18 cellular contexts compared by ENCODE assay signal in the genomic region with DNA sequence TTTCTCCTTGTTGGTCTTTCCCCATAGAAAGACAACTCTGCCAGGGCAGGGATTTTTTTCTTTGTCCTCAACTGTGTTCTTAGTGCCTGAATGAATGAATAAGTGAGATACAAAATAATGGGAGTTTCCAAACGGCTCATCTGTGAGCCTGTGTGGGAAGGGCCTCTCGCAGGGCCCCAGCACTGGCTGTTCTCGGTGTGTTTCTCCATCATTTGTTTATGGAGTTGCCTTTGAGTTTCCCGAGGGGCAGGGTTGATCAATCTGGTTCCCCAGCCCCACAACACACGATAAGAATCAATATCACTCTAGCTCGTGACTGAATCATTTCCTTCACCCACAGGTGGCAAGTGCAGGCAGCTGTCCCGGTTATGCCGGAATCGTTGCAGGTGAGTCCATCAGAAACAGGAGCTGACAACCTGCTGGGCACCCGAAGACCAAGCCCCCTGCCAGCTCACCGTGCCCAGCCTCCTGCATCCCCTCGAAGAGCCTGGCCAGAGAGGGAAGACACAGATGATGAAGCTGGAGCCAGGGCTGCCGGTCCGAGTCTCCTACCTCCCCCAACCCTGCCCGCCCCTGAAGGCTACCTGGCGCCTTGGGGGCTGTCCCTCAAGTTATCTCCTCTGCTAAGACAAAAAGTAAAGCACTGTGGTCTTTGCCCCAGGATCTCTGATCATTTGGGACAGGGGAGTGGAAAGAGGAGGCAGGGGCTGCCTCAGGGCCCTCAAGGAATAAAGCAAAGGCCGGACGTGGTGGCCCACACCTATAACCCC. TPM values are rescaled to one million over a fixed set of nuclear protein-coding genes. Genes with fewer than 3 reads are reported as not detected.
DNase-seq lines count a peak whose midpoint lies in the region; ATAC-seq, FAIRE-seq and TF ChIP-seq lines count a peak whose summit lies in the region.
"Had no signal": no experiment of that assay in that cellular context is flagged by ENCODE, and none has a peak within 500 bp of the region (broad histone marks: within the 10 kb centered on the region; RNA-seq: fewer than 3 reads in every experiment).

No MANE protein-coding gene starts in this region.

- no peak overlapping the region for H2BK20ac ChIP-seq in H1 (ENCODE audit: low read length)

- no peak overlapping the region for H3K9ac ChIP-seq in H1 (replicated peaks in 1 of 4; ENCODE audit: extremely low read depth in 1 of 4, low read depth in 3 of 4, low read length in 3 of 4)

- H3K27ac Mint-ChIP-seq in activated CD4-positive, alpha-beta T cell treated with anti-CD3 and anti-CD28 coated beads, Interleukin-2, amount 10 ng/mL, durations not matched to agents 7 days and 5 days: peak overlapping the region; percentile 50
- H3K27ac Mint-ChIP-seq in activated CD8-positive, alpha-beta T cell treated with anti-CD3 and anti-CD28 coated beads for 36 hours: peak overlapping the region; percentile 74
- H3K27ac Mint-ChIP-seq: dendritic cell treated with granulocyte-macrophage colony-stimulating factor and Interleukin-4, amounts not matched to agents 40 ng/mL and 50 ng/mL, for 4 days had no signal

- 91% methylated on average over 17 of the region's 18 CpGs; no CpG with 5 or more reads in 1 of the 2 experiments for WGBS in H1 (ENCODE audit: extremely low coverage in 1 of 2, insufficient coverage in 1 of 2, insufficient read length in 1 of 2, insufficient replicate concordance in 2 of 2, low coverage in 1 of 2, low lambda C conversion rate in 2 of 2, missing lambda C conversion rate in 1 of 2), 2 experiments

- H2BK120ac ChIP-seq in H1 (replicated peaks; ENCODE audit: low read depth, low read length): no peak overlapping the region

- no peak overlapping the region for H2BK15ac ChIP-seq in H1 (ENCODE audit: low read length)

- peaks cover 5 to 31% (median 22%) of the 10 kb centered on the region in 4 experiments; a peak in 7 of 8 replicates for H3K36me3 ChIP-seq in H1 (ENCODE audit: control insufficient read depth in 2 of 4, insufficient read depth in 4 of 4, low read length in 3 of 4)

- no peak overlapping the region for H2AK5ac ChIP-seq in H1 (ENCODE audit: low read depth, low read length)

- H3K4me1 ChIP-seq in H1 (replicated peaks in 1 of 4; ENCODE audit: control insufficient read depth in 3 of 4, insufficient read depth in 4 of 4, low read length in 3 of 4): no peaks in the 10 kb centered on the region
- H3K4me1 ChIP-seq: testis had no signal

- POLR2A ChIA-PET in activated CD4-positive, alpha-beta T cell treated with anti-CD3 and anti-CD28 coated beads, Interleukin-2, amount 10 ng/mL, durations not matched to agents 7 days and 5 days (lab: Charles Lee): no interaction called here
- POLR2A ChIA-PET in activated CD8-positive, alpha-beta T cell treated with anti-CD3 and anti-CD28 coated beads for 36 hours (lab: Charles Lee): interaction anchor here (0.9 to 1.7 kb wide), 5 partner anchors 10 to 101 kb away, joined by 3 to 6 read pairs (median 4); a partner anchor contains a TSS
- POLR2A ChIA-PET in H1 (lab: Charles Lee; ENCODE audit: partially characterized antibody): interaction anchor here (0.8 to 1.9 kb wide), 9 partner anchors 10 to 79 kb away, joined by 3 to 8 read pairs (median 3); no protein-coding TSS in a partner anchor

- no peak overlapping the region for H3K23ac ChIP-seq in H1 (ENCODE audit: insufficient read length)

- H3K4me3 ChIP-seq in H1 (ENCODE audit: extremely low read depth in 1 of 4, insufficient read depth in 2 of 4, low read depth in 3 of 4, low read length in 4 of 4): no peak overlapping the region
- H3K4me3 ChIP-seq: A549, lung, testis had no signal

- H4K91ac ChIP-seq in H1 (replicated peaks; ENCODE audit: insufficient read length, low read length): no peak overlapping the region

- CTCF ChIA-PET in activated CD4-positive, alpha-beta T cell treated with anti-CD3 and anti-CD28 coated beads, Interleukin-2, amount 10 ng/mL, durations not matched to agents 7 days and 5 days (lab: Charles Lee): interaction anchor here (1.0 to 1.6 kb wide), 2 partner anchors 10 to 64 kb away, joined by 4 read pairs; no protein-coding TSS in a partner anchor
- CTCF ChIA-PET in activated CD8-positive, alpha-beta T cell treated with anti-CD3 and anti-CD28 coated beads for 36 hours (lab: Charles Lee): no interaction called here
- CTCF ChIA-PET in H1 (lab: Charles Lee; ENCODE audit: partially characterized antibody): interaction anchor here (1.0 to 3.2 kb wide), 4 partner anchors 10 to 55 kb away, joined by 3 to 16 read pairs (median 4); no protein-coding TSS in a partner anchor

- no peak overlapping the region for H3K4me3 Mint-ChIP-seq in activated CD4-positive, alpha-beta T cell treated with anti-CD3 and anti-CD28 coated beads, Interleukin-2, amount 10 ng/mL, durations not matched to agents 7 days and 5 days
- H3K4me3 Mint-ChIP-seq in activated CD8-positive, alpha-beta T cell treated with anti-CD3 and anti-CD28 coated beads for 36 hours: no peak overlapping the region
- H3K4me3 Mint-ChIP-seq: dendritic cell treated with granulocyte-macrophage colony-stimulating factor and Interleukin-4, amounts not matched to agents 40 ng/mL and 50 ng/mL, for 4 days had no signal

- ATAC-seq in activated CD8-positive, alpha-beta T cell treated with anti-CD3 and anti-CD28 coated beads for 36 hours: no peak
- no peak for ATAC-seq in HG02884 (IDR thresholded peaks at IDR 0.05; ENCODE audit: unreplicated experiment)
- ATAC-seq: HCT116 had no signal

- H2BK12ac ChIP-seq in H1 (ENCODE audit: low read depth, low read length): no peak overlapping the region

- peak overlapping the region; percentile 23; the same call in 1 of the 2 replicates for H4K8ac ChIP-seq in H1 (ENCODE audit: extremely low read depth, insufficient read depth, low read length)

- H2AFZ ChIP-seq in H1 (ENCODE audit: low read length): no peak overlapping the region

- no peak for FAIRE-seq in H1 (lab: Jason Lieb, UNC)
- FAIRE-seq: A549, small intestine had no signal

- H3K4me1 Mint-ChIP-seq in activated CD4-positive, alpha-beta T cell treated with anti-CD3 and anti-CD28 coated beads, Interleukin-2, amount 10 ng/mL, durations not matched to agents 7 days and 5 days: peaks cover 55% of the 10 kb centered on the region
- H3K4me1 Mint-ChIP-seq in activated CD8-positive, alpha-beta T cell treated with anti-CD3 and anti-CD28 coated beads for 36 hours (ENCODE audit: low read depth): peaks cover 42% of the 10 kb centered on the region

- no peak for TF ChIP-seq POLR2A in H1 (IDR thresholded peaks at IDR 0.05; ENCODE audit: control extremely low read depth in 1 of 2, low read depth in 2 of 2, low read length in 2 of 2)

- no peak overlapping the region for H3K56ac ChIP-seq in H1 (replicated peaks; ENCODE audit: insufficient read length, low read depth, low read length)

- no peaks in the 10 kb centered on the region for H3K27me3 ChIP-seq in H1 (replicated peaks in 1 of 4; ENCODE audit: control insufficient read depth in 3 of 4, extremely low read depth in 1 of 4, insufficient read depth in 3 of 4, low read length in 3 of 4)
- H3K27me3 ChIP-seq: testis had no signal

- peaks cover 28% of the 10 kb centered on the region for H3K9me3 Mint-ChIP-seq in activated CD4-positive, alpha-beta T cell treated with anti-CD3 and anti-CD28 coated beads, Interleukin-2, amount 10 ng/mL, durations not matched to agents 7 days and 5 days
- peaks cover 23% of the 10 kb centered on the region for H3K9me3 Mint-ChIP-seq in activated CD8-positive, alpha-beta T cell treated with anti-CD3 and anti-CD28 coated beads for 36 hours

- no peaks in the 10 kb centered on the region for H3K23me2 ChIP-seq in H1 (ENCODE audit: low read depth, low read length)

- no peaks in the 10 kb centered on the region for H3K27me3 Mint-ChIP-seq in activated CD4-positive, alpha-beta T cell treated with anti-CD3 and anti-CD28 coated beads, Interleukin-2, amount 10 ng/mL, durations not matched to agents 7 days and 5 days
- H3K27me3 Mint-ChIP-seq in activated CD8-positive, alpha-beta T cell treated with anti-CD3 and anti-CD28 coated beads for 36 hours: no peaks in the 10 kb centered on the region
- H3K27me3 Mint-ChIP-seq: dendritic cell treated with granulocyte-macrophage colony-stimulating factor and Interleukin-4, amounts not matched to agents 40 ng/mL and 50 ng/mL, for 4 days had no signal

- no peak overlapping the region for H3K27ac ChIP-seq in H1 (ENCODE audit: low read depth, low read length)
- H3K27ac ChIP-seq: A549, testis had no signal

- DNase-seq in activated CD4-positive, alpha-beta T cell treated with anti-CD3 and anti-CD28 coated beads, Interleukin-2, amount 10 ng/mL, durations not matched to agents 7 days and 5 days: no peak
- no peak for DNase-seq in activated CD4-positive, alpha-beta T cell treated with anti-CD3 and anti-CD28 coated beads for 48 hours
- no peak for DNase-seq in activated CD8-positive, alpha-beta T cell treated with anti-CD3 and anti-CD28 coated beads for 36 hours
- DNase-seq in H1 (ENCODE audit: low read depth in 1 of 2, low spot score in 2 of 2) (no peak), anterior cingulate cortex (lab: John Stamatoyannopoulos, UW) (no peak), SW480 (ENCODE audit: low spot score) (no peak)
- DNase-seq in stimulated activated CD8-positive, alpha-beta memory T cell treated with anti-CD3 and anti-CD28 coated beads, Interleukin-4, amount 100 ng/mL, for 48 hours: peak; percentile 21
- DNase-seq: NCI-H1930, NCI-H82, nucleus accumbens, small intestine, testis had no signal

- H3K4ac ChIP-seq in H1 (replicated peaks; ENCODE audit: insufficient read length, low read depth, low read length): no peak overlapping the region

- intact Hi-C loops in activated CD8-positive, alpha-beta T cell treated with anti-CD3 and anti-CD28 coated beads for 36 hours (cut with micrococcal nuclease): no loop called here

- no peaks in the 10 kb centered on the region for H3K79me2 ChIP-seq in H1 (ENCODE audit: control insufficient read depth in 1 of 2, insufficient read depth in 2 of 2, low read length in 2 of 2)

- H3K9me3 ChIP-seq in H1 (ENCODE audit: insufficient read depth in 2 of 2, low read depth in 1 of 2, low read length in 1 of 2): 0 out of 4 replicates have a peak, but pooled peaks cover 0 to 2% of the 10 kb centered on the region in 2 experiments
- H3K9me3 ChIP-seq: testis had no signal

- H3K4me2 ChIP-seq in H1 (ENCODE audit: insufficient read depth in 1 of 2, low read depth in 2 of 2, low read length in 2 of 2): no peak overlapping the region
- H3K4me2 ChIP-seq: A549 had no signal

- no peak overlapping the region for H3K14ac ChIP-seq in H1 (ENCODE audit: insufficient read length)

- H3K79me1 ChIP-seq in H1 (ENCODE audit: low read depth, low read length): no peaks in the 10 kb centered on the region; the same call in 1 of the 2 replicates

- no peak overlapping the region for H3K18ac ChIP-seq in H1 (ENCODE audit: extremely low read depth, low read length)

- no peak for TF ChIP-seq EP300 in H1 (IDR thresholded peaks at IDR 0.05; ENCODE audit: borderline replicate concordance in 1 of 2, low read depth in 2 of 2, low read length in 2 of 2)

- TF ChIP-seq CTCF in activated CD8-positive, alpha-beta T cell treated with anti-CD3 and anti-CD28 coated beads for 36 hours (IDR thresholded peaks at IDR 0.05): no peak
- TF ChIP-seq CTCF in H1 (IDR thresholded peaks at IDR 0.05; ENCODE audit: control extremely low read depth in 1 of 3, insufficient read depth in 1 of 3, low read depth in 1 of 3, low read length in 3 of 3): no peak

- no peaks in the 10 kb centered on the region for H4K20me1 ChIP-seq in H1 (replicated peaks in 1 of 2; ENCODE audit: control insufficient read depth in 1 of 2, insufficient read depth in 2 of 2, low read length in 2 of 2)

- H4K5ac ChIP-seq in H1 (ENCODE audit: insufficient read length, low read depth, low read length): no peak overlapping the region

- H3K36me3 Mint-ChIP-seq in activated CD4-positive, alpha-beta T cell treated with anti-CD3 and anti-CD28 coated beads, Interleukin-2, amount 10 ng/mL, durations not matched to agents 7 days and 5 days (ENCODE audit: low read depth): peaks cover 88% of the 10 kb centered on the region
- peaks cover 76% of the 10 kb centered on the region for H3K36me3 Mint-ChIP-seq in activated CD8-positive, alpha-beta T cell treated with anti-CD3 and anti-CD28 coated beads for 36 hours (ENCODE audit: low read depth)

- TF ChIP-seq RAD21 in H1 (IDR thresholded peaks at IDR 0.05 in 1 of 2, conservative IDR thresholded peaks at IDR 0.05 in 1 of 2; ENCODE audit: low read depth in 2 of 2, low read length in 2 of 2): no peak

- no peak overlapping the region for H2BK5ac ChIP-seq in H1 (ENCODE audit: low read depth, low read length)

RNA-seq across cellular contexts. Expression of a gene that starts 14.9 kb away (rescaled TPM):
- 100 to 1,000 TPM; 455 to 524 TPM for total RNA-seq in activated CD4-positive, alpha-beta T cell treated with anti-CD3 and anti-CD28 coated beads, Interleukin-2, amount 10 ng/mL, durations not matched to agents 7 days and 5 days
- 100 to 1,000 TPM; 225 to 241 TPM for total RNA-seq in activated CD8-positive, alpha-beta T cell treated with anti-CD3 and anti-CD28 coated beads for 36 hours
- total RNA-seq in H1 (2021; fragmentation: NEBNext Ultra II Directional; extraction: Animal tissue kit (Norgen Biotek cat#: 25700)): 99.0 and 104 TPM in 2 replicates
- polyA plus RNA-seq in H1 (2011; rRNA removed): 167 and 191 TPM in 2 replicates
- polyA plus RNA-seq in H1 (2011; cell fraction: cytosol; rRNA removed): 117 TPM
- polyA plus RNA-seq in H1 (2011; cell fraction: nucleus; rRNA removed): 131 TPM
- 113 to 185 TPM (median 177 TPM) in 4 replicates for polyA plus RNA-seq in H1 (2012, experiment 1 of 2)
- polyA plus RNA-seq in H1 (2012, experiment 2 of 2): 175 TPM
- polyA plus RNA-seq in H1 (2013, experiment 1 of 2): 277 TPM
- polyA plus RNA-seq in H1 (2013, experiment 2 of 2): 347 TPM
- 89.3 and 107 TPM in 2 replicates for polyA minus RNA-seq in H1 (2011; rRNA and poly(A)+ RNA removed)
- 89.5 TPM for polyA minus RNA-seq in H1 (2011; cell fraction: cytosol; rRNA and poly(A)+ RNA removed)
- polyA minus RNA-seq in H1 (2011; cell fraction: nucleus; rRNA and poly(A)+ RNA removed): 51.4 TPM

RNA-seq across cellular contexts. Expression of a gene that starts 26.4 kb away (rescaled TPM):
- 1 to 10 TPM; 4.5 to 5.0 TPM for total RNA-seq in activated CD4-positive, alpha-beta T cell treated with anti-CD3 and anti-CD28 coated beads, Interleukin-2, amount 10 ng/mL, durations not matched to agents 7 days and 5 days
- under 1 TPM in 1 of 2 experiments, not detected in 1; 0.38 TPM for total RNA-seq in activated CD8-positive, alpha-beta T cell treated with anti-CD3 and anti-CD28 coated beads for 36 hours
- 14.3 and 15.4 TPM in 2 replicates for total RNA-seq in H1 (2021; fragmentation: NEBNext Ultra II Directional; extraction: Animal tissue kit (Norgen Biotek cat#: 25700))
- 12.1 and 17.5 TPM in 2 replicates for polyA plus RNA-seq in H1 (2011; rRNA removed)
- 9.0 TPM for polyA plus RNA-seq in H1 (2011; cell fraction: cytosol; rRNA removed)
- 18.6 TPM for polyA plus RNA-seq in H1 (2011; cell fraction: nucleus; rRNA removed)
- polyA plus RNA-seq in H1 (2012, experiment 1 of 2): 20.2 to 24.4 TPM (median 21.9 TPM) in 4 replicates
- 20.8 TPM for polyA plus RNA-seq in H1 (2012, experiment 2 of 2)
- 22.7 TPM for polyA plus RNA-seq in H1 (2013, experiment 1 of 2)
- 23.8 TPM for polyA plus RNA-seq in H1 (2013, experiment 2 of 2)
- 2.2 and 3.6 TPM in 2 replicates for polyA minus RNA-seq in H1 (2011; rRNA and poly(A)+ RNA removed)
- polyA minus RNA-seq in H1 (2011; cell fraction: cytosol; rRNA and poly(A)+ RNA removed): 1.5 TPM
- polyA minus RNA-seq in H1 (2011; cell fraction: nucleus; rRNA and poly(A)+ RNA removed): 3.2 TPM
- total RNA-seq: lung had no signal
- polyA plus RNA-seq: A549 had no signal

RNA-seq across cellular contexts. Expression of a gene that starts 30.8 kb away (rescaled TPM):
- 1 to 10 TPM; 1.0 to 1.8 TPM for total RNA-seq in activated CD4-positive, alpha-beta T cell treated with anti-CD3 and anti-CD28 coated beads, Interleukin-2, amount 10 ng/mL, durations not matched to agents 7 days and 5 days
- total RNA-seq in activated CD8-positive, alpha-beta T cell treated with anti-CD3 and anti-CD28 coated beads for 36 hours: 1 to 10 TPM in 1 of 2 experiments, not detected in 1; 1.9 TPM
- total RNA-seq in H1 (2021; fragmentation: NEBNext Ultra II Directional; extraction: Animal tissue kit (Norgen Biotek cat#: 25700)): 8.1 and 10.3 TPM in 2 replicates
- 1.6 and 3.3 TPM in 2 replicates for polyA plus RNA-seq in H1 (2011; rRNA removed)
- polyA plus RNA-seq in H1 (2011; cell fraction: cytosol; rRNA removed): 2.7 TPM
- polyA plus RNA-seq in H1 (2011; cell fraction: nucleus; rRNA removed): 6.7 TPM
- polyA plus RNA-seq in H1 (2012, experiment 1 of 2): 7.4 to 19.9 TPM (median 15.6 TPM) in 4 replicates
- 4.1 TPM for polyA plus RNA-seq in H1 (2012, experiment 2 of 2)
- polyA plus RNA-seq in H1 (2013, experiment 1 of 2): 10.4 TPM
- polyA plus RNA-seq in H1 (2013, experiment 2 of 2): 10.3 TPM
- polyA minus RNA-seq in H1 (2011; rRNA and poly(A)+ RNA removed): 0.49 and 0.69 TPM in 2 replicates
- 2.1 TPM for polyA minus RNA-seq in H1 (2011; cell fraction: cytosol; rRNA and poly(A)+ RNA removed)
- 4.1 TPM for polyA minus RNA-seq in H1 (2011; cell fraction: nucleus; rRNA and poly(A)+ RNA removed)
- polyA plus RNA-seq: A549 had no signal

RNA-seq across cellular contexts. Expression of a gene that starts 34.6 kb away (rescaled TPM):
- under 1 TPM; 0.37 to 0.40 TPM for total RNA-seq in activated CD4-positive, alpha-beta T cell treated with anti-CD3 and anti-CD28 coated beads, Interleukin-2, amount 10 ng/mL, durations not matched to agents 7 days and 5 days
- total RNA-seq in activated CD8-positive, alpha-beta T cell treated with anti-CD3 and anti-CD28 coated beads for 36 hours: under 1 TPM; 0.25 to 0.27 TPM
- total RNA-seq in H1 (2021; fragmentation: NEBNext Ultra II Directional; extraction: Animal tissue kit (Norgen Biotek cat#: 25700)): 2.0 and 2.9 TPM in 2 replicates
- 8.2 and 9.4 TPM in 2 replicates for polyA plus RNA-seq in H1 (2011; rRNA removed)
- polyA plus RNA-seq in H1 (2011; cell fraction: cytosol; rRNA removed): 9.4 TPM
- 32.9 TPM for polyA plus RNA-seq in H1 (2011; cell fraction: nucleus; rRNA removed)
- 5.6 to 9.8 TPM (median 8.1 TPM) in 4 replicates for polyA plus RNA-seq in H1 (2012, experiment 1 of 2)
- polyA plus RNA-seq in H1 (2012, experiment 2 of 2): 2.6 TPM
- polyA plus RNA-seq in H1 (2013, experiment 1 of 2): 2.1 TPM
- 2.1 TPM for polyA plus RNA-seq in H1 (2013, experiment 2 of 2)
- polyA minus RNA-seq in H1 (2011; rRNA and poly(A)+ RNA removed): 0.88 and 2.1 TPM in 2 replicates
- polyA minus RNA-seq in H1 (2011; cell fraction: cytosol; rRNA and poly(A)+ RNA removed): 0.66 TPM
- polyA minus RNA-seq in H1 (2011; cell fraction: nucleus; rRNA and poly(A)+ RNA removed): 4.2 TPM

RNA-seq across cellular contexts. Expression of a gene that starts 53.8 kb away (rescaled TPM):
- total RNA-seq in activated CD4-positive, alpha-beta T cell treated with anti-CD3 and anti-CD28 coated beads, Interleukin-2, amount 10 ng/mL, durations not matched to agents 7 days and 5 days: not detected
- not detected for total RNA-seq in activated CD8-positive, alpha-beta T cell treated with anti-CD3 and anti-CD28 coated beads for 36 hours
- 0.86 TPM in 1 of 2 replicates, not detected in the other for total RNA-seq in H1 (2021; fragmentation: NEBNext Ultra II Directional; extraction: Animal tissue kit (Norgen Biotek cat#: 25700))
- 0.09 and 0.33 TPM in 2 replicates for polyA plus RNA-seq in H1 (2011; rRNA removed)
- 0.22 TPM for polyA plus RNA-seq in H1 (2011; cell fraction: cytosol; rRNA removed)
- 0.66 TPM for polyA plus RNA-seq in H1 (2011; cell fraction: nucleus; rRNA removed)
- 0.41 to 0.76 TPM (median 0.57 TPM) in 3 of 4 replicates, not detected in the other for polyA plus RNA-seq in H1 (2012, experiment 1 of 2)
- not detected for polyA plus RNA-seq in H1 (2012, experiment 2 of 2)
- polyA plus RNA-seq in H1 (2013, experiment 1 of 2): 0.10 TPM
- 0.37 TPM for polyA plus RNA-seq in H1 (2013, experiment 2 of 2)
- polyA minus RNA-seq in H1 (2011; rRNA and poly(A)+ RNA removed): 1.5 TPM in 1 of 2 replicates, not detected in the other
- polyA minus RNA-seq in H1 (2011; cell fraction: cytosol; rRNA and poly(A)+ RNA removed): not detected
- not detected for polyA minus RNA-seq in H1 (2011; cell fraction: nucleus; rRNA and poly(A)+ RNA removed)
- total RNA-seq: T-helper 2 cell treated with Interferon-gamma antibody and Interleukin-4, amounts not matched to agents 100 ng/mL and 5 ng/mL, for 36 hours had no signal
